15 cellular contexts compared by ENCODE assay signal in the genomic region with DNA sequence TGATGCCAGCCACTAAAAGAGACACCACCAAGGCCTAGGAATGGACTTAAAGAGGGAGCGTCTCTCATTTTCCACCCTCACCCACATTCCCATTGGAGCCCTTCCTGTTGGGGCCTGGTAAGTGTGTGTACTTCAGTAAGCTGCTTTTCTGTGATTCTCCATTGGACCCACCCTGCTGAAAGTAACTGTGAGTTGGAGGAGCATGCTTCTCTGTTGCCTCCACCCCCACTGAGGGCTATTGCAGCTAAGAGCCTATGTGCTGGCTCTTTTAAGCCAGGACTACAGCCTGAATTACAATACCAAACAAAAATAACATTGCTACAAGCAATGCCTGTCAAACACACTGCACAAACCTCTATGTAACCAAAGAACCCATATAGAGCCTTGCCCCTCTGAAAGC.
A peak's percentile ranks its signal among the peaks of the same experiment; 100 is the strongest.
DNase-seq lines count a peak whose midpoint lies in the region; ATAC-seq lines count a peak whose summit lies in the region.
"Had no signal": no experiment of that assay in that cellular context is flagged by ENCODE, and none has a peak within 500 bp of the region (broad histone marks: within the 10 kb centered on the region; RNA-seq: fewer than 3 reads in every experiment).

No MANE protein-coding gene starts in this region.

- peak overlapping the region; percentile 36 for H3K4me3 ChIP-seq in iPS-20b (ENCODE audit: low read length)
- H3K4me3 ChIP-seq: BLaER1 treated with 17β-estradiol and CSF1 and Interleukin-3, amounts not matched to agents 10 nM and 100 nM; prostate gland had no signal

- no peak for DNase-seq in dermis blood vessel endothelial cell
- no peak for DNase-seq in T1000 (lab: John Stamatoyannopoulos, UW)
- DNase-seq: activated CD4-positive, alpha-beta T cell treated with anti-CD3 and anti-CD28 coated beads, Interleukin-2, amount 50 U/mL, for 48 hours; DND-41; left ventricle myocardium superior; NCI-H1694; NCI-H345; SHP77 had no signal

- ATAC-seq in GM18867 (IDR thresholded peaks at IDR 0.05; ENCODE audit: unreplicated experiment) = peak; percentile 2
- ATAC-seq in GM21515 (IDR thresholded peaks at IDR 0.05; ENCODE audit: unreplicated experiment) = peak; percentile 10
- peak; percentile 19 for ATAC-seq in HG03558 (IDR thresholded peaks at IDR 0.05; ENCODE audit: extremely low read depth, unreplicated experiment)
- ATAC-seq in HG02571 (IDR thresholded peaks at IDR 0.05; ENCODE audit: unreplicated experiment) = no peak
- ATAC-seq: left ventricle myocardium superior had no signal

- H3K27ac ChIP-seq in iPS-20b (ENCODE audit: low read length) = peak overlapping the region; percentile 1
- H3K27ac ChIP-seq: BLaER1 treated with 17β-estradiol and CSF1 and Interleukin-3, amounts not matched to agents 10 nM and 100 nM; prostate gland had no signal

- no peaks in the 10 kb centered on the region for H3K9me3 ChIP-seq in iPS-20b (ENCODE audit: insufficient read depth, low read depth, low read length)
- H3K9me3 ChIP-seq: prostate gland had no signal

- peaks cover 11% of the 10 kb centered on the region for H3K4me1 ChIP-seq in iPS-20b (ENCODE audit: insufficient read depth, low read length)
- H3K4me1 ChIP-seq: BLaER1 treated with 17β-estradiol and CSF1 and Interleukin-3, amounts not matched to agents 10 nM and 100 nM; prostate gland had no signal

- no peaks in the 10 kb centered on the region for H3K36me3 ChIP-seq in iPS-20b (ENCODE audit: insufficient read depth, low read depth, low read length)
- H3K36me3 ChIP-seq: BLaER1 treated with 17β-estradiol and CSF1 and Interleukin-3, amounts not matched to agents 10 nM and 100 nM; prostate gland had no signal

- no peaks in the 10 kb centered on the region for H3K27me3 ChIP-seq in iPS-20b (ENCODE audit: insufficient read depth, low read length)
- H3K27me3 ChIP-seq: BLaER1 treated with 17β-estradiol and CSF1 and Interleukin-3, amounts not matched to agents 10 nM and 100 nM had no signal

- no peak overlapping the region for H3K9ac ChIP-seq in iPS-20b (ENCODE audit: low read depth, low read length)
- H3K9ac ChIP-seq: BLaER1 treated with 17β-estradiol and CSF1 and Interleukin-3, amounts not matched to agents 10 nM and 100 nM had no signal
